ENCODE assay signal across 1 cellular context in genomic region chr16:21501869-21502667, GRCh38.
TF ChIP-seq lines count a peak whose summit lies in the region.

No MANE protein-coding gene starts in this region.

TF ChIP-seq in HepG2, 621 proteins besides CTCF, POLR2A, EP300 and RAD21 (continued from another document and continues in another):
- TF ChIP-seq SKIL (CRISPR knock-in tag; IDR thresholded peaks at IDR 0.05; ENCODE audit: borderline replicate concordance) = peak; percentile 89; the same call in 1 of the 2 replicates
- no peak for TF ChIP-seq CHD2 (IDR thresholded peaks at IDR 0.05; ENCODE audit: low read depth, low read length)
- no peak for TF ChIP-seq ELF4 (CRISPR knock-in tag; IDR thresholded peaks at IDR 0.05; ENCODE audit: borderline replicate concordance)
- peak; percentile 94 for TF ChIP-seq REL (CRISPR knock-in tag; conservative IDR thresholded peaks at IDR 0.05)
- TF ChIP-seq ZBTB43 (CRISPR knock-in tag; conservative IDR thresholded peaks at IDR 0.05) = peak; percentile 92
- peak; percentile 54; the same call in 1 of the 2 replicates for TF ChIP-seq CEBPG (CRISPR knock-in tag; IDR thresholded peaks at IDR 0.05)
- peak; percentile 73; the same call in 1 of the 2 replicates for TF ChIP-seq JUND (CRISPR knock-in tag; IDR thresholded peaks at IDR 0.05)
- TF ChIP-seq ZNF562 (CRISPR knock-in tag; IDR thresholded peaks at IDR 0.05; ENCODE audit: borderline replicate concordance) = no peak
- no peak for TF ChIP-seq MNT (IDR thresholded peaks at IDR 0.05)
- TF ChIP-seq KLF12 (CRISPR knock-in tag; IDR thresholded peaks at IDR 0.05; ENCODE audit: borderline replicate concordance) = peak; percentile 89
- TF ChIP-seq ZNF747 (CRISPR knock-in tag; IDR thresholded peaks at IDR 0.05; ENCODE audit: borderline replicate concordance) = peak; percentile 77; the same call in 1 of the 2 replicates
- peak; percentile 93 for TF ChIP-seq ATF6 (CRISPR knock-in tag; conservative IDR thresholded peaks at IDR 0.05)
- TF ChIP-seq TIGD3 (CRISPR knock-in tag; IDR thresholded peaks at IDR 0.05; ENCODE audit: borderline replicate concordance) = peak; percentile 86; the same call in 1 of the 2 replicates
- TF ChIP-seq THAP9 (CRISPR knock-in tag; IDR thresholded peaks at IDR 0.05; ENCODE audit: borderline replicate concordance) = no peak
- peak; percentile 74 for TF ChIP-seq THRA (CRISPR knock-in tag; IDR thresholded peaks at IDR 0.05; ENCODE audit: borderline replicate concordance)
- peak; percentile 96 for TF ChIP-seq ZNF572 (CRISPR knock-in tag; IDR thresholded peaks at IDR 0.05)
- TF ChIP-seq ZNF646 (CRISPR knock-in tag; IDR thresholded peaks at IDR 0.05) = no peak
- TF ChIP-seq ERF (CRISPR knock-in tag; IDR thresholded peaks at IDR 0.05) = peak; percentile 99
- TF ChIP-seq NRL (CRISPR knock-in tag; IDR thresholded peaks at IDR 0.05; ENCODE audit: borderline replicate concordance) = peak; percentile 53; the same call in 1 of the 2 replicates
- peak; percentile 95; the same call in 1 of the 2 replicates for TF ChIP-seq CAMTA2 (CRISPR knock-in tag; IDR thresholded peaks at IDR 0.05; ENCODE audit: borderline replicate concordance)
- TF ChIP-seq ZNF800 (CRISPR knock-in tag; IDR thresholded peaks at IDR 0.05) = peak; percentile 82
